Comparison of ENCODE assay signal across 4 cellular contexts in genomic region chr15:74729372-74729771, GRCh38. TPM values are rescaled to one million over a fixed set of nuclear protein-coding genes. Genes with fewer than 3 reads are reported as not detected.
"Had no signal": no experiment of that assay in that cellular context is flagged by ENCODE, and none has a peak within 500 bp of the region (broad histone marks: within the 10 kb centered on the region; RNA-seq: fewer than 3 reads in every experiment).

No MANE protein-coding gene starts in this region.

RNA-seq across cellular contexts. Expression of gene CYP1A1, which starts 4.0 kb away (rescaled TPM):
- total RNA-seq: LHCN-M2, MCF 10A, NCI-H460 had no signal

RNA-seq across cellular contexts. Expression of gene CYP1A2, which starts 19.3 kb away (rescaled TPM):
- total RNA-seq: LHCN-M2, M059J, MCF 10A, NCI-H460 had no signal
